Comparison of ENCODE assay signal across 9 cellular contexts in the genomic region with DNA sequence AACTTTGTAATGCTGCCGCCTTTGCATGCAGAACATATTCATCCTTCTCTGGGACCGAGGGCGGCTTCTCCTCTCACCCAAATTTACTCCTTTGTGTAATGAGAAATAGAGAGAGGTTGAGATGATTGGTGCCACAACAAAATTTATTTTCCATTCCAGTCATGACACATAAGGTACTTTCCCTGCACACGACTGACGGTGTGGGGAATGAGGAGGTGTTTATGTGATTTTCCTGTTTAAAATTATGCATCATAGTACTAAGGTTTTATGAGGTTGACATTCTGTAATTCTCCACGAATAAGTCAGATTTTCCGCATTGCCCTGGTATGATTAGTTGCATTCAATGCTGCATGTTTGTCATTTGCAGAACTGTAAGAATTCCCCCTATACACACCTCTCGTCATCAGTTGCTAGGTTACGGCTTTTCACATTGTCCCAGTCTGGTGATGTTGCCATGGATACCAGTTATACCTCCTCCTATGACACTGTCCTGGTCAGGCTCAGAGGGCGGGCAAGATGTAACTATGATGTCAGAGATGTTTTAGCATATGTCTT. TPM values are rescaled to one million over a fixed set of nuclear protein-coding genes. Genes with fewer than 3 reads are reported as not detected.
DNase-seq lines count a peak whose midpoint lies in the region; ATAC-seq and TF ChIP-seq lines count a peak whose summit lies in the region.
"Had no signal": no experiment of that assay in that cellular context is flagged by ENCODE, and none has a peak within 500 bp of the region (broad histone marks: within the 10 kb centered on the region; RNA-seq: fewer than 3 reads in every experiment).

No MANE protein-coding gene starts in this region.

- H3K4me3 ChIP-seq in tibial artery: no peak overlapping the region

- CTCF ChIA-PET in HEK293T (lab: Yijun Ruan, JAX): no interaction called here

- H3K27ac ChIP-seq in tibial artery: no peak overlapping the region
- H3K27ac ChIP-seq: KMS-11 had no signal

- peak; percentile 21 for DNase-seq in HEK293T (ENCODE audit: extremely low spot score)
- DNase-seq in NCI-H226: peak; percentile 31
- peak; percentile 84 for DNase-seq in activated T-helper 1 cell treated with anti-CD3 and anti-CD28 coated beads, Interleukin-12 subunit alpha, Interleukin-12 subunit beta, Interleukin-2, Interleukin-4 antibody, amounts not matched to agents 30 ng/mL and 10 ng/mL and 1 ng/mL, durations not matched to agents 14 hours and 24 hours and 36 hours (ENCODE audit: low spot score)
- DNase-seq in naive B cell: peak; percentile 4
- no peak for DNase-seq in tibial artery
- DNase-seq in HuH-7.5 (ENCODE audit: low spot score): no peak
- no peak for DNase-seq in GDM1 (lab: John Stamatoyannopoulos, UW)

- TF ChIP-seq CTCF in tibial artery (IDR thresholded peaks at IDR 0.05): no peak

- H3K9me3 ChIP-seq in tibial artery: no peaks in the 10 kb centered on the region

- peak overlapping the region; percentile 72 for H3K4me3 Mint-ChIP-seq in activated T-helper 1 cell treated with anti-CD3 and anti-CD28 coated beads, Interleukin-12 subunit alpha, Interleukin-12 subunit beta, Interleukin-2, Interleukin-4 antibody, amounts not matched to agents 30 ng/mL and 10 ng/mL and 1 ng/mL, durations not matched to agents 14 hours and 24 hours and 36 hours
- no peak overlapping the region for H3K4me3 Mint-ChIP-seq in naive B cell

- no peaks in the 10 kb centered on the region for H3K36me3 ChIP-seq in tibial artery

- H3K27me3 ChIP-seq in tibial artery: peaks cover 0 to 4% of the 10 kb centered on the region in 2 donors

- H3K9me3 Mint-ChIP-seq in activated T-helper 1 cell treated with anti-CD3 and anti-CD28 coated beads, Interleukin-12 subunit alpha, Interleukin-12 subunit beta, Interleukin-2, Interleukin-4 antibody, amounts not matched to agents 30 ng/mL and 10 ng/mL and 1 ng/mL, durations not matched to agents 14 hours and 24 hours and 36 hours: no peaks in the 10 kb centered on the region
- H3K9me3 Mint-ChIP-seq in naive B cell: no peaks in the 10 kb centered on the region

- peaks cover 88% of the 10 kb centered on the region for H3K4me1 Mint-ChIP-seq in activated T-helper 1 cell treated with anti-CD3 and anti-CD28 coated beads, Interleukin-12 subunit alpha, Interleukin-12 subunit beta, Interleukin-2, Interleukin-4 antibody, amounts not matched to agents 30 ng/mL and 10 ng/mL and 1 ng/mL, durations not matched to agents 14 hours and 24 hours and 36 hours (ENCODE audit: low read depth)
- peaks cover 5 to 9% (median 7%) of the 10 kb centered on the region in 3 donors for H3K4me1 Mint-ChIP-seq in naive B cell

- intact Hi-C loops in activated T-helper 1 cell treated with anti-CD3 and anti-CD28 coated beads, Interleukin-12 subunit alpha, Interleukin-12 subunit beta, Interleukin-2, Interleukin-4 antibody, amounts not matched to agents 30 ng/mL and 10 ng/mL and 1 ng/mL, durations not matched to agents 14 hours and 24 hours and 36 hours (cut with micrococcal nuclease): loop anchor here (1.0 to 10.0 kb wide), 6 partner anchors 24 to 1977 kb away; a partner anchor contains a TSS
- intact Hi-C loops in tibial artery (cut with DNase I; ENCODE audit: low total_unique reads): no loop called here

- H3K36me3 Mint-ChIP-seq in activated T-helper 1 cell treated with anti-CD3 and anti-CD28 coated beads, Interleukin-12 subunit alpha, Interleukin-12 subunit beta, Interleukin-2, Interleukin-4 antibody, amounts not matched to agents 30 ng/mL and 10 ng/mL and 1 ng/mL, durations not matched to agents 14 hours and 24 hours and 36 hours (ENCODE audit: low read depth): peaks cover 38% of the 10 kb centered on the region
- no peaks in the 10 kb centered on the region for H3K36me3 Mint-ChIP-seq in naive B cell

- POLR2A ChIA-PET in HEK293T (lab: Yijun Ruan, JAX): no interaction called here

- H3K4me1 ChIP-seq in tibial artery: no peaks in the 10 kb centered on the region

- ATAC-seq in GM18519 (IDR thresholded peaks at IDR 0.05; ENCODE audit: low FRiP score, unreplicated experiment): peak; percentile 75
- peak; percentile 72 to 88 for ATAC-seq in naive B cell (ENCODE audit: low read depth in 2 of 2)

- no peaks in the 10 kb centered on the region for H3K27me3 Mint-ChIP-seq in activated T-helper 1 cell treated with anti-CD3 and anti-CD28 coated beads, Interleukin-12 subunit alpha, Interleukin-12 subunit beta, Interleukin-2, Interleukin-4 antibody, amounts not matched to agents 30 ng/mL and 10 ng/mL and 1 ng/mL, durations not matched to agents 14 hours and 24 hours and 36 hours (ENCODE audit: insufficient read depth)
- no peaks in the 10 kb centered on the region for H3K27me3 Mint-ChIP-seq in naive B cell

- peak overlapping the region; percentile 95 for H3K27ac Mint-ChIP-seq in activated T-helper 1 cell treated with anti-CD3 and anti-CD28 coated beads, Interleukin-12 subunit alpha, Interleukin-12 subunit beta, Interleukin-2, Interleukin-4 antibody, amounts not matched to agents 30 ng/mL and 10 ng/mL and 1 ng/mL, durations not matched to agents 14 hours and 24 hours and 36 hours
- peak overlapping the region in 3 of 6 donors; percentile 13 to 66 (median 17) for H3K27ac Mint-ChIP-seq in naive B cell

TF ChIP-seq in HEK293T, 16 proteins besides CTCF, POLR2A, EP300 and RAD21:
- TF ChIP-seq SP1 (IDR thresholded peaks at IDR 0.05) (no peak), FOXA1 (IDR thresholded peaks at IDR 0.05) (no peak), FOXM1 (IDR thresholded peaks at IDR 0.05; ENCODE audit: borderline replicate concordance) (no peak), SUZ12 (IDR thresholded peaks at IDR 0.05) (no peak), ELF4 (IDR thresholded peaks at IDR 0.05) (no peak), TARDBP (IDR thresholded peaks at IDR 0.05) (no peak), CTBP1 (IDR thresholded peaks at IDR 0.05; ENCODE audit: borderline replicate concordance) (no peak), NFRKB (IDR thresholded peaks at IDR 0.05) (no peak), L3MBTL2 (conservative IDR thresholded peaks at IDR 0.05) (no peak), BHLHE40 (IDR thresholded peaks at IDR 0.05; ENCODE audit: borderline replicate concordance) (no peak), ARNT (IDR thresholded peaks at IDR 0.05) (no peak)
TF ChIP-seq in HEK293T: peak in this region for 0.

RNA-seq across cellular contexts. Expression of a gene that starts 23.1 kb away (rescaled TPM):
- total RNA-seq in activated T-helper 1 cell treated with anti-CD3 and anti-CD28 coated beads, Interleukin-12 subunit alpha, Interleukin-12 subunit beta, Interleukin-2, Interleukin-4 antibody, amounts not matched to agents 30 ng/mL and 10 ng/mL and 1 ng/mL, durations not matched to agents 14 hours and 24 hours and 36 hours: 136 and 140 TPM in 2 replicates
- polyA plus RNA-seq in naive B cell (ENCODE audit: low read depth in 6 of 6): under 1 TPM in 5 of 6 donors, not detected in 1; 0.12 to 0.40 (median 0.30) TPM

Comparison
In these comparisons a context has a peak if more than half of its experiments do, and no peak if none do; other contexts are left out.
1. DNase-seq: peak in HEK293T (single experiment), NCI-H226 (single experiment), activated T-helper 1 cell treated with anti-CD3 and anti-CD28 coated beads, Interleukin-12 subunit alpha, Interleukin-12 subunit beta, Interleukin-2, Interleukin-4 antibody, amounts not matched to agents 30 ng/mL and 10 ng/mL and 1 ng/mL, durations not matched to agents 14 hours and 24 hours and 36 hours (single experiment) and naive B cell (single experiment); none in tibial artery (0 of 2), HuH-7.5 (single experiment) and GDM1 (single experiment).